ENCODE assay signal across 2 cellular contexts in the genomic region with DNA sequence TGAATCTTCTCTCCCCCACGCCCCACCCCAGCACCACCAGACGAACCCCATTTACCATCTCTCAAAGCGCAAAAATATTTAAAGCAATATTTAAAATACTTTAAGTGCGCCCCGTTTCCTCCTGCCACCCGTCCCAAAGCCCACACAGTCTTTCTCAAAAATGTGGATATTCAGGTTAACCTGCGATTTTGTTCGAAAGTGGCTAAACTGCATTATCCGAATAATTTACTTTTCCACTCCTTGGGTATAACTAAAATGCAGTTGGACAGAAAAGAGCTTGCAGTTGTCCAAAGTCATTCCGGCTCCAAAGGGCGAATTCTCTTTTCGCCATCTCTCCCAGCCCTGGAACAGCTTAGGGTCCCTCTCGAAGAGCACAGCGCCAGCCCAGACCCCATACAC.
TF ChIP-seq lines count a peak whose summit lies in the region.

No MANE protein-coding gene starts in this region.

TF ChIP-seq in H1, 55 proteins besides CTCF, POLR2A, EP300 and RAD21:
- TF ChIP-seq BRCA1 (IDR thresholded peaks at IDR 0.05; ENCODE audit: low read depth, low read length): no peak
- no peak for TF ChIP-seq SIRT6 (IDR thresholded peaks at IDR 0.05; ENCODE audit: low read length)
- no peak for TF ChIP-seq CREB1 (IDR thresholded peaks at IDR 0.05)
- TF ChIP-seq BACH1 (IDR thresholded peaks at IDR 0.05; ENCODE audit: low read length): no peak
- TF ChIP-seq POU5F1 (IDR thresholded peaks at IDR 0.05; ENCODE audit: low read depth, low read length): no peak
- TF ChIP-seq SUZ12 (IDR thresholded peaks at IDR 0.05; ENCODE audit: low read length): no peak
- no peak for TF ChIP-seq PHF8 (conservative IDR thresholded peaks at IDR 0.05; ENCODE audit: low read depth, low read length)
- TF ChIP-seq, protein P1, sequence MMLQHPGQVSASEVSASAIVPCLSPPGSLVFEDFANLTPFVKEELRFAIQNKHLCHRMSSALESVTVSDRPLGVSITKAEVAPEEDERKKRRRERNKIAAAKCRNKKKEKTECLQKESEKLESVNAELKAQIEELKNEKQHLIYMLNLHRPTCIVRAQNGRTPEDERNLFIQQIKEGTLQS (IDR thresholded peaks at IDR 0.05; ENCODE audit: insufficient read depth, low read depth, low read length): no peak
- no peak for TF ChIP-seq GABPA (IDR thresholded peaks at IDR 0.05; ENCODE audit: borderline replicate concordance, insufficient read depth, low read length)
- no peak for TF ChIP-seq ASH2L (IDR thresholded peaks at IDR 0.05; ENCODE audit: low read length)
- no peak for TF ChIP-seq BCL11A (IDR thresholded peaks at IDR 0.05; ENCODE audit: low read depth in 2 of 2, low read length in 2 of 2)
- TF ChIP-seq MAFK (IDR thresholded peaks at IDR 0.05; ENCODE audit: low read depth, low read length): no peak
- no peak for TF ChIP-seq TAF7 (optimal IDR thresholded peaks at IDR 0.05; ENCODE audit: borderline replicate concordance, low read depth, low read length)
- TF ChIP-seq NANOG (IDR thresholded peaks at IDR 0.05; ENCODE audit: insufficient read depth, low read depth, low read length, poor library complexity, severe bottlenecking): no peak
- TF ChIP-seq EZH2 (IDR thresholded peaks at IDR 0.05; ENCODE audit: low read depth, low read length, severe bottlenecking): no peak
- TF ChIP-seq RNF2 (IDR thresholded peaks at IDR 0.05; ENCODE audit: borderline replicate concordance, low read depth, low read length, missing control alignments, poor library complexity, severe bottlenecking): no peak
- no peak for TF ChIP-seq CBX5 (IDR thresholded peaks at IDR 0.05; ENCODE audit: low read depth, low read length)
- no peak for TF ChIP-seq CHD2 (IDR thresholded peaks at IDR 0.05; ENCODE audit: low read length)
- TF ChIP-seq SP4 (IDR thresholded peaks at IDR 0.05; ENCODE audit: low read length): no peak

TF ChIP-seq in neural cell, 6 proteins besides CTCF, POLR2A, EP300 and RAD21:
- TF ChIP-seq MXI1 (conservative IDR thresholded peaks at IDR 0.05; ENCODE audit: poor library complexity, severe bottlenecking): no peak
- TF ChIP-seq SMC3 (conservative IDR thresholded peaks at IDR 0.05; ENCODE audit: poor library complexity): no peak
